ENCODE assay signal across 8 cellular contexts in genomic region chr10:71396714-71397339, GRCh38. TPM values are rescaled to one million over a fixed set of nuclear protein-coding genes. Genes with fewer than 3 reads are reported as not detected.
DNase-seq lines count a peak whose midpoint lies in the region; TF ChIP-seq lines count a peak whose summit lies in the region.

Gene CDH23 (plus strand): TSS chr10:71396920. CDS start chr10:71439832, 42,912 bp downstream.

- H3K36me3 ChIP-seq in endodermal cell (ENCODE audit: control insufficient read depth, insufficient read depth, low read length) (no peaks in the 10 kb centered on the region), neuron (ENCODE audit: insufficient read depth, low read length) (no peaks in the 10 kb centered on the region)

- H3K9me3 ChIP-seq in endodermal cell (ENCODE audit: control insufficient read depth, low read length), result no peaks in the 10 kb centered on the region
- no peaks in the 10 kb centered on the region for H3K9me3 ChIP-seq in neuron (ENCODE audit: low read length)

- no peak within 1 kb of the TSS for H3K9ac ChIP-seq in endodermal cell (ENCODE audit: extremely low read depth, low read length, poor library complexity, severe bottlenecking)

- 0% methylated on average over 5 to 72 of the region's 97 CpGs for WGBS in endodermal cell (ENCODE audit: insufficient coverage in 1 of 2, insufficient read length in 1 of 2), 2 experiments

- no peak within 1 kb of the TSS for H3K27ac Mint-ChIP-seq in endodermal cell

- H3K27me3 Mint-ChIP-seq in endodermal cell (ENCODE audit: insufficient read depth), result peaks cover 80% of the 10 kb centered on the region

- no peaks in the 10 kb centered on the region for H3K9me3 Mint-ChIP-seq in endodermal cell

- H3K27ac ChIP-seq in endodermal cell (ENCODE audit: low read depth, low read length), result no peak within 1 kb of the TSS

- no peaks in the 10 kb centered on the region for H3K36me3 Mint-ChIP-seq in endodermal cell (ENCODE audit: low read depth)

- peak; percentile 8 for DNase-seq in DMS79 treated with DMSO at 0.1 percent for 48 hours (lab: John Stamatoyannopoulos, UW)
- DNase-seq in DMS79 (lab: John Stamatoyannopoulos, UW), result no peak
- peak; percentile 34 for DNase-seq in NCI-H774 (lab: John Stamatoyannopoulos, UW)
- peak; percentile 87 for DNase-seq in endodermal cell
- no peak for DNase-seq in RKO (ENCODE audit: low spot score)
- DNase-seq in glomerular visceral epithelial cell (ENCODE audit: extremely low spot score), result no peak
- no peak for DNase-seq in SK-N-DZ (ENCODE audit: low spot score)

- H3K4me3 ChIP-seq in endodermal cell (ENCODE audit: low read length), result peak within 1 kb of the TSS; percentile 75
- H3K4me3 ChIP-seq in neuron (ENCODE audit: low read length), result peak within 1 kb of the TSS; percentile 9

- peak within 1 kb of the TSS; percentile 49 for H3K4me3 Mint-ChIP-seq in endodermal cell

- H3K4me1 ChIP-seq in endodermal cell (ENCODE audit: control insufficient read depth, insufficient read depth, low read length) (peaks cover 7% of the 10 kb centered on the region), neuron (ENCODE audit: insufficient read depth, low read length) (peaks cover 4% of the 10 kb centered on the region)

- peak within 1 kb of the TSS; percentile 18 for H2AFZ ChIP-seq in neuron (ENCODE audit: low read depth, low read length)

- H3K4me1 Mint-ChIP-seq in endodermal cell, result peaks cover 5% of the 10 kb centered on the region

- no peak for TF ChIP-seq CTCF in endodermal cell (conservative IDR thresholded peaks at IDR 0.05)

- peaks cover 62% of the 10 kb centered on the region for H3K27me3 ChIP-seq in endodermal cell (ENCODE audit: control insufficient read depth, insufficient read depth, low read length, poor library complexity, severe bottlenecking)
- peaks cover 86% of the 10 kb centered on the region for H3K27me3 ChIP-seq in neuron (ENCODE audit: insufficient read depth, low read length)

RNA-seq across cellular contexts. Expression of gene CDH23, which starts in this region (rescaled TPM):
- 1 to 10 TPM; 2.1 to 4.2 TPM for total RNA-seq in endodermal cell
- 9.2 TPM for polyA plus RNA-seq in endodermal cell (2013, experiment 1 of 2)
- polyA plus RNA-seq in endodermal cell (2013, experiment 2 of 2), result 10.8 TPM
- polyA plus RNA-seq in SK-N-DZ (2014; cell fraction: cytosol; rRNA removed), result not detected in 2 replicates
- polyA plus RNA-seq in SK-N-DZ (2014; cell fraction: nucleus; rRNA removed), result 0.77 TPM in 1 of 2 replicates, not detected in the other

Comparison
In these comparisons a context has a peak if more than half of its experiments do, and no peak if none do; other contexts are left out.
1. DNase-seq: peak in DMS79 treated with DMSO at 0.1 percent for 48 hours (single experiment), NCI-H774 (single experiment) and endodermal cell (single experiment); none in DMS79 (single experiment), RKO (single experiment), glomerular visceral epithelial cell (single experiment) and SK-N-DZ (single experiment).